Comparison of ENCODE assay signal across 11 cellular contexts in genomic region chr17:59357929-59358328, GRCh38. TPM values are rescaled to one million over a fixed set of nuclear protein-coding genes. Genes with fewer than 3 reads are reported as not detected.
DNase-seq lines count a peak whose midpoint lies in the region; ATAC-seq and TF ChIP-seq lines count a peak whose summit lies in the region.
"Had no signal": no experiment of that assay in that cellular context is flagged by ENCODE, and none has a peak within 500 bp of the region (broad histone marks: within the 10 kb centered on the region; RNA-seq: fewer than 3 reads in every experiment).

No MANE protein-coding gene starts in this region.

- peaks cover 0 to 8% (median 1%) of the 10 kb centered on the region in 8 donors for H3K9me3 Mint-ChIP-seq in CD4-positive, alpha-beta memory T cell
- no peaks in the 10 kb centered on the region for H3K9me3 Mint-ChIP-seq in effector memory CD8-positive, alpha-beta T cell

- H3K4me3 Mint-ChIP-seq in CD4-positive, alpha-beta memory T cell: peak overlapping the region in 2 of 8 donors; percentile 46 to 49
- no peak overlapping the region for H3K4me3 Mint-ChIP-seq in effector memory CD8-positive, alpha-beta T cell

- peak overlapping the region; percentile 10 to 88 (median 84) for H3K27ac Mint-ChIP-seq in CD4-positive, alpha-beta memory T cell
- peak overlapping the region; percentile 61 to 81 for H3K27ac Mint-ChIP-seq in effector memory CD8-positive, alpha-beta T cell

- no peaks in the 10 kb centered on the region for H3K9me3 ChIP-seq in CD4-positive, alpha-beta memory T cell (ENCODE audit: control insufficient read depth in 1 of 2, low read length in 2 of 2)
- no peaks in the 10 kb centered on the region for H3K9me3 ChIP-seq in PC-9 (ENCODE audit: insufficient read depth, low read depth)

- CTCF ChIA-PET in CD4-positive, alpha-beta memory T cell (lab: Charles Lee; ENCODE audit: partially characterized antibody): no interaction called here
- CTCF ChIA-PET in PC-9 (lab: Charles Lee): no interaction called here

- H3F3A ChIP-seq in PC-9 (ENCODE audit: insufficient read depth, low read depth): peaks cover 24% of the 10 kb centered on the region

- no peaks in the 10 kb centered on the region for H3K36me3 ChIP-seq in CD4-positive, alpha-beta memory T cell (ENCODE audit: insufficient read depth, low read length)
- no peaks in the 10 kb centered on the region for H3K36me3 ChIP-seq in PC-9 (ENCODE audit: low read depth)

- H3K27me3 Mint-ChIP-seq in CD4-positive, alpha-beta memory T cell: no peaks in the 10 kb centered on the region
- no peaks in the 10 kb centered on the region for H3K27me3 Mint-ChIP-seq in effector memory CD8-positive, alpha-beta T cell

- DNase-seq in CD4-positive, alpha-beta memory T cell: no peak
- DNase-seq in PC-9: peak in 1 of 2 experiments; percentile 40
- no peak for DNase-seq in effector memory CD8-positive, alpha-beta T cell
- DNase-seq in posterior vena cava (ENCODE audit: low spot score): peak; percentile 56
- no peak for DNase-seq in GM13976 (ENCODE audit: low spot score)
- DNase-seq in stimulated activated naive CD4-positive, alpha-beta T cell (lab: John Stamatoyannopoulos, UW): no peak
- DNase-seq: DND-41; NCI-H1092 treated with DMSO at 0.1 percent for 48 hours; stimulated activated naive CD4-positive, alpha-beta T cell treated with Interleukin-2 at 50 U/mL for 16 hours had no signal

- intact Hi-C loops in CD4-positive, alpha-beta memory T cell (cut with micrococcal nuclease): no loop called here
- intact Hi-C loops in PC-9 (cut with micrococcal nuclease; ENCODE audit: unreplicated experiment): no loop called here
- intact Hi-C loops in posterior vena cava (cut with DNase I): no loop called here

- H4K20me1 ChIP-seq in PC-9 (ENCODE audit: insufficient read depth): no peaks in the 10 kb centered on the region

- POLR2A ChIA-PET in CD4-positive, alpha-beta memory T cell (lab: Charles Lee; ENCODE audit: partially characterized antibody): no interaction called here
- POLR2A ChIA-PET in PC-9 (lab: Charles Lee; ENCODE audit: unreplicated experiment): interaction anchor here (0.6 kb wide), 1 partner anchor 8 kb away, joined by 3 read pairs; no protein-coding TSS in a partner anchor

- TF ChIP-seq CTCF in PC-9 (conservative IDR thresholded peaks at IDR 0.05) (no peak), GM13976 (IDR thresholded peaks at IDR 0.05; ENCODE audit: borderline replicate concordance, control extremely low read depth, extremely low read depth, insufficient read depth, missing control alignments) (no peak)

- H3K4me1 Mint-ChIP-seq in CD4-positive, alpha-beta memory T cell: peaks cover 56 to 91% (median 67%) of the 10 kb centered on the region in 4 donors
- H3K4me1 Mint-ChIP-seq in effector memory CD8-positive, alpha-beta T cell (ENCODE audit: low read depth in 2 of 2): peaks cover 45 to 49% of the 10 kb centered on the region in 2 donors

- H3K4me2 ChIP-seq in PC-9: no peak overlapping the region

- H3K79me2 ChIP-seq in PC-9 (ENCODE audit: low read depth): no peaks in the 10 kb centered on the region

- H3K27ac ChIP-seq in CD4-positive, alpha-beta memory T cell (ENCODE audit: low read depth, low read length): no peak overlapping the region
- peak overlapping the region; percentile 9; the same call in 1 of the 2 replicates for H3K27ac ChIP-seq in PC-9

- peaks cover 42 to 49% of the 10 kb centered on the region in 2 donors for H3K36me3 Mint-ChIP-seq in CD4-positive, alpha-beta memory T cell
- H3K36me3 Mint-ChIP-seq in effector memory CD8-positive, alpha-beta T cell (ENCODE audit: insufficient read depth): peaks cover 10% of the 10 kb centered on the region

- no peak for ATAC-seq in effector memory CD8-positive, alpha-beta T cell (replicated peaks)
- ATAC-seq in HG02981 (IDR thresholded peaks at IDR 0.05; ENCODE audit: unreplicated experiment) (no peak), GM21390 (IDR thresholded peaks at IDR 0.05; ENCODE audit: unreplicated experiment) (no peak)

- H3K27me3 ChIP-seq in CD4-positive, alpha-beta memory T cell (ENCODE audit: insufficient read depth, low read length): no peaks in the 10 kb centered on the region
- H3K27me3 ChIP-seq in PC-9 (ENCODE audit: insufficient read depth, low read depth): no peaks in the 10 kb centered on the region

- no peaks in the 10 kb centered on the region for H3K9me2 ChIP-seq in PC-9 (ENCODE audit: insufficient read depth)

- in situ Hi-C loops in GM13976 (cut with MboI; ENCODE audit: low sequenced_read_pairs, unreplicated experiment): no loop called here

- H3K4me1 ChIP-seq in CD4-positive, alpha-beta memory T cell (ENCODE audit: insufficient read depth, low read length): peaks cover 49% of the 10 kb centered on the region
- peaks cover 26% of the 10 kb centered on the region for H3K4me1 ChIP-seq in PC-9 (replicated peaks; ENCODE audit: insufficient read depth)

- H3K4me3 ChIP-seq in CD4-positive, alpha-beta memory T cell (ENCODE audit: low read length in 2 of 2): no peak overlapping the region
- H3K4me3 ChIP-seq in PC-9: no peak overlapping the region

- H2AFZ ChIP-seq in PC-9: no peak overlapping the region

- BruUV-seq in PC-9 (replicated peaks; lab: Mats Ljungman, UMichigan): no TSS peak

RNA-seq across cellular contexts. Expression of gene YPEL2, which starts 26.5 kb away (rescaled TPM):
- 10 to 100 TPM; 42.2 to 42.4 TPM for total RNA-seq in CD4-positive, alpha-beta memory T cell
- polyA plus RNA-seq in CD4-positive, alpha-beta memory T cell: 10 to 100 TPM in 1 of 2 donors, 1 to 10 TPM in 1; 9.9 to 20.3 TPM
- total RNA-seq in PC-9 (2021): 11.6 and 12.9 TPM in 2 replicates
- total RNA-seq in posterior vena cava: 10 to 100 TPM; 25.8 to 40.3 TPM
